8 cellular contexts compared by ENCODE assay signal in the genomic region with DNA sequence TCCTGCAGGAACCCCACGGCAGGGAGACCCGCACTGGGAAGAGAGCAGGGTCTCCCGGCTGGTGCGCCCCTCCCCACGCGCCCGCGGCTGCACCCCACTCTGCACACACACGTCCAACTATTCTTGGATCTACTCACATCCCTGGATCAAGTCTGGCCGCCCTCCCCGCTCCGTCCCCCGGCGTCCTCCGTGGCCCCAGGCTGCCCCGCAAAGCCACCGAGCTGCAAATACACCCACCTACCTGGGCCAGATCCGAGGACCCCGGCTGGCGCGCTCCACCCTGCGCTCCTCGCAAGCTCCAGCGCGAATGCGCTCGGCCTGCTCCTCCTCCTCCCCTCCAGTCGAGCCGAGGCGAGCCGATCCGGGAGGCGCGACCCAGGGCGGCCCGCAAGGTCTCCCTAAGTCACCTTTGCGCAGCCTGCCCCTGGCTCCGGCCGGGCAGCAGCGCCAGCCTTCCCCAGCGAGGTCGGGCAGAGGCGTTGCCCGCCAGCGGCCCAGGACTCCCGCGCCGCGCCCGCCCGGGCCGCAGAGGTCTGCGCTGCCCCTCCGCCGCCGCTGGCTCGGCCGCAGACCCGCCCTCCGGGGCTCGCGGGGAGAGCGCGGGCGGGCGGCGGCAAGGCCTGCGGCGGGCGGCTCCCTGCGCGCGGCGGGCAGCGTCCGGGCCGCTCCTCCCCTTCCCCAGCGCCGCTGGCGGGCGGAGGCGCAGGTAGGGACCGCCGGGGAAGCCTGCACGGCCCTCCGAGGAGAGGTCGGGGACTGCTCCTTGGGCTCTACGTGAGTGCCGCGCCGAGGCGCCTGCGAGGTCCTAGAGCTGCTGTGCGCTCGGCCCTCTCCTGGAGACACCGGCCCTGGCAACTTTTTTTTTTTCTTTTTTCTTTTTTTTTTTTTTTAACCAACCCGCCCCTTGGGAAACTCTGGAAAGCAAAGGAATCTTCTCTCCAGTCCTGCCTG.
DNase-seq lines count a peak whose midpoint lies in the region; ATAC-seq, FAIRE-seq and TF ChIP-seq lines count a peak whose summit lies in the region.

No MANE protein-coding gene starts in this region.

- H3K9me3 ChIP-seq in small intestine (ENCODE audit: control insufficient read depth, low read depth) = no peaks in the 10 kb centered on the region

- H3K27ac ChIP-seq in coronary artery (peak overlapping the region; percentile 64 to 92), small intestine (ENCODE audit: low read depth in 1 of 2, low read length in 1 of 2) (peak overlapping the region; percentile 80 to 91)

- in situ Hi-C loops in SK-MEL-5 (cut with HindIII; ENCODE audit: low pct_unique_long_range_greater_than_20kb, low sequenced_read_pairs) = no loop called here

- ATAC-seq in HG02798 (IDR thresholded peaks at IDR 0.05; ENCODE audit: poor library complexity, unreplicated experiment) = no peak
- no peak for ATAC-seq in GM21526 (IDR thresholded peaks at IDR 0.05; ENCODE audit: low FRiP score, unreplicated experiment)

- no peaks in the 10 kb centered on the region for H3K36me3 ChIP-seq in small intestine (ENCODE audit: control insufficient read depth in 2 of 2, insufficient read depth in 2 of 2, low read length in 2 of 2)

- H3K4me3 ChIP-seq in coronary artery = peak overlapping the region; percentile 97
- peak overlapping the region; percentile 48 to 68 for H3K4me3 ChIP-seq in small intestine (ENCODE audit: low read depth in 1 of 2, low read length in 2 of 2)

- H3K4me1 ChIP-seq in small intestine (ENCODE audit: control insufficient read depth in 2 of 2, insufficient read depth in 1 of 2, low read depth in 1 of 2, low read length in 1 of 2) = no peaks in the 10 kb centered on the region

- no peak for FAIRE-seq in small intestine (lab: Jason Lieb, UNC)

- H3K27me3 ChIP-seq in small intestine (ENCODE audit: control insufficient read depth in 2 of 2, insufficient read depth in 2 of 2, low read length in 2 of 2) = no peaks in the 10 kb centered on the region

- TF ChIP-seq CTCF in coronary artery (IDR thresholded peaks at IDR 0.05) = no peak

- DNase-seq in EH (ENCODE audit: low read depth) = peak; percentile 79
- peak; percentile 52 for DNase-seq in HS-27A (ENCODE audit: low read depth)
- peak; percentile 79 for DNase-seq in SK-MEL-5 (ENCODE audit: low read depth, low spot score)
- DNase-seq in coronary artery (ENCODE audit: low spot score) = peak; percentile 85
- peak; percentile 53 for DNase-seq in kidney glomerular epithelial cell (lab: John Stamatoyannopoulos, UW)
- DNase-seq in small intestine = peak; percentile 78

- 1% methylated on average over 74 to 97 of the region's 97 CpGs for WGBS in small intestine, 3 donors
